7 cellular contexts compared by ENCODE assay signal in genomic region chr1:1080122-1080753, GRCh38. TPM values are rescaled to one million over a fixed set of nuclear protein-coding genes. Genes with fewer than 3 reads are reported as not detected.
A peak's percentile ranks its signal among the peaks of the same experiment; 100 is the strongest.
DNase-seq lines count a peak whose midpoint lies in the region; ATAC-seq and TF ChIP-seq lines count a peak whose summit lies in the region.

No MANE protein-coding gene starts in this region.

- no peak overlapping the region for H3K4me3 Mint-ChIP-seq in activated CD8-positive, alpha-beta T cell treated with anti-CD3 and anti-CD28 coated beads, Interleukin-2, amount 10 ng/mL, durations not matched to agents 7 days and 5 days

- H4K20me1 ChIP-seq in KMS-11 (ENCODE audit: insufficient read depth): no peaks in the 10 kb centered on the region

- H3K23ac ChIP-seq in trophoblast cell (ENCODE audit: low read length): no peak overlapping the region

- H2AK5ac ChIP-seq in trophoblast cell (ENCODE audit: low read length): peak overlapping the region; percentile 99

- H3K9ac ChIP-seq in KMS-11 (no peak overlapping the region; the same call in 1 of the 2 replicates), trophoblast cell (ENCODE audit: low read length) (no peak overlapping the region)

- no peaks in the 10 kb centered on the region for H3K9me3 Mint-ChIP-seq in activated CD8-positive, alpha-beta T cell treated with anti-CD3 and anti-CD28 coated beads, Interleukin-2, amount 10 ng/mL, durations not matched to agents 7 days and 5 days (ENCODE audit: insufficient read depth)

- H3K14ac ChIP-seq in trophoblast cell (ENCODE audit: low read length): peak overlapping the region; percentile 98

- WGBS in trophoblast cell (ENCODE audit: extremely low coverage, insufficient coverage, insufficient read length): no CpG with 5 or more reads among the region's 22 CpGs

- H4K12ac ChIP-seq in trophoblast cell (ENCODE audit: low read depth, low read length): peak overlapping the region; percentile 63

- peak overlapping the region; percentile 99 for H3K18ac ChIP-seq in trophoblast cell (ENCODE audit: low read length)

- peak overlapping the region; percentile 99 for H4K91ac ChIP-seq in trophoblast cell (ENCODE audit: low read depth, low read length)

- H3K4me3 ChIP-seq in KMS-11 (IDR thresholded peaks at IDR 0.05; ENCODE audit: insufficient read depth, low read depth, low read length) (no peak overlapping the region), trophoblast cell (ENCODE audit: low read depth, low read length) (peak overlapping the region; percentile 52)

- H3K79me1 ChIP-seq in trophoblast cell (ENCODE audit: low read length): peaks cover 18% of the 10 kb centered on the region

- H3K27me3 Mint-ChIP-seq in activated CD8-positive, alpha-beta T cell treated with anti-CD3 and anti-CD28 coated beads, Interleukin-2, amount 10 ng/mL, durations not matched to agents 7 days and 5 days (ENCODE audit: low read depth): no peaks in the 10 kb centered on the region

- H2BK5ac ChIP-seq in trophoblast cell (ENCODE audit: low read depth, low read length, poor library complexity): peak overlapping the region; percentile 98

- ATAC-seq in activated CD8-positive, alpha-beta T cell treated with anti-CD3 and anti-CD28 coated beads, Interleukin-2, amount 10 ng/mL, durations not matched to agents 7 days and 5 days: peak; percentile 35
- ATAC-seq in HG03571 (IDR thresholded peaks at IDR 0.05; ENCODE audit: unreplicated experiment): no peak
- no peak for ATAC-seq in HG02973 (IDR thresholded peaks at IDR 0.05; ENCODE audit: unreplicated experiment)

- no peak for TF ChIP-seq CTCF in KMS-11 (conservative IDR thresholded peaks at IDR 0.05; ENCODE audit: low read depth, low read length)

- H3K27ac Mint-ChIP-seq in activated CD8-positive, alpha-beta T cell treated with anti-CD3 and anti-CD28 coated beads, Interleukin-2, amount 10 ng/mL, durations not matched to agents 7 days and 5 days: no peak overlapping the region

- H3K36me3 ChIP-seq in KMS-11 (ENCODE audit: insufficient read depth) (no peaks in the 10 kb centered on the region), trophoblast cell (ENCODE audit: control insufficient read depth in 1 of 2, insufficient read depth in 2 of 2, low read length in 2 of 2) (peaks cover 3 to 14% of the 10 kb centered on the region in 2 experiments)

- H3K4me2 ChIP-seq in KMS-11 (peak overlapping the region; percentile 96), trophoblast cell (ENCODE audit: low read length) (peak overlapping the region; percentile 48)

- peak overlapping the region; percentile 96 for H2BK12ac ChIP-seq in trophoblast cell (ENCODE audit: low read length)

- H3K79me2 ChIP-seq in KMS-11 (ENCODE audit: insufficient read depth, low read depth) (no peaks in the 10 kb centered on the region), trophoblast cell (ENCODE audit: control insufficient read depth, insufficient read depth, low read length, poor library complexity) (peaks cover 10% of the 10 kb centered on the region)

- DNase-seq in GM04504 (ENCODE audit: low read depth) (peak; percentile 42), foreskin melanocyte (peak; percentile 11), trophoblast cell (peak in 1 of 2 donors; percentile 60)
- DNase-seq in activated CD8-positive, alpha-beta T cell treated with anti-CD3 and anti-CD28 coated beads, Interleukin-2, amount 10 ng/mL, durations not matched to agents 7 days and 5 days: no peak

- H3K4me1 Mint-ChIP-seq in activated CD8-positive, alpha-beta T cell treated with anti-CD3 and anti-CD28 coated beads, Interleukin-2, amount 10 ng/mL, durations not matched to agents 7 days and 5 days (ENCODE audit: low read depth): peaks cover 5% of the 10 kb centered on the region

- no peak overlapping the region for H3K27ac ChIP-seq in KMS-11
- H3K27ac ChIP-seq in trophoblast cell (ENCODE audit: low read depth, low read length): peak overlapping the region; percentile 100

- H3K4ac ChIP-seq in trophoblast cell (ENCODE audit: low read depth, low read length): peak overlapping the region; percentile 81

- peak overlapping the region; percentile 98 for H2BK120ac ChIP-seq in trophoblast cell (ENCODE audit: insufficient read depth, low read length, poor library complexity)

- H3K4me1 ChIP-seq in KMS-11 (ENCODE audit: low read depth, poor library complexity, severe bottlenecking) (peaks cover 12% of the 10 kb centered on the region), trophoblast cell (ENCODE audit: control insufficient read depth in 1 of 2, insufficient read depth in 2 of 2, low read length in 2 of 2) (peaks cover 14 to 15% of the 10 kb centered on the region in 2 experiments)

- no peaks in the 10 kb centered on the region for H3K36me3 Mint-ChIP-seq in activated CD8-positive, alpha-beta T cell treated with anti-CD3 and anti-CD28 coated beads, Interleukin-2, amount 10 ng/mL, durations not matched to agents 7 days and 5 days (ENCODE audit: low read depth)

- peak overlapping the region; percentile 42; the same call in 1 of the 2 replicates for H2AFZ ChIP-seq in KMS-11 (ENCODE audit: low read depth)
- H2AFZ ChIP-seq in trophoblast cell (ENCODE audit: insufficient read depth, low read length, poor library complexity): peak overlapping the region; percentile 82

- CTCF ChIA-PET in activated CD8-positive, alpha-beta T cell treated with anti-CD3 and anti-CD28 coated beads, Interleukin-2, amount 10 ng/mL, durations not matched to agents 7 days and 5 days (lab: Charles Lee): interaction anchor here (1.1 to 1.3 kb wide), 2 partner anchors 16 to 211 kb away, joined by 3 to 4 read pairs; no protein-coding TSS in a partner anchor

- peak overlapping the region; percentile 88 for H4K8ac ChIP-seq in trophoblast cell (ENCODE audit: low read depth, low read length)

- no peaks in the 10 kb centered on the region for H3K9me3 ChIP-seq in trophoblast cell (ENCODE audit: insufficient read depth, low read depth, low read length)

- POLR2A ChIA-PET in activated CD8-positive, alpha-beta T cell treated with anti-CD3 and anti-CD28 coated beads, Interleukin-2, amount 10 ng/mL, durations not matched to agents 7 days and 5 days (lab: Charles Lee): no interaction called here

- H3K27me3 ChIP-seq in KMS-11 (ENCODE audit: insufficient read depth, low read depth) (peaks cover 3% of the 10 kb centered on the region), trophoblast cell (ENCODE audit: insufficient read depth, low read length) (no peaks in the 10 kb centered on the region)

RNA-seq across cellular contexts. Expression of gene RNF223, which starts 6.1 kb away (rescaled TPM):
- not detected for total RNA-seq in activated CD8-positive, alpha-beta T cell treated with anti-CD3 and anti-CD28 coated beads, Interleukin-2, amount 10 ng/mL, durations not matched to agents 7 days and 5 days
- polyA plus RNA-seq in trophoblast cell (2013): 3.2 and 3.4 TPM in 2 replicates

RNA-seq across cellular contexts. Expression of gene C1orf159, which starts 35.7 kb away (rescaled TPM):
- total RNA-seq in activated CD8-positive, alpha-beta T cell treated with anti-CD3 and anti-CD28 coated beads, Interleukin-2, amount 10 ng/mL, durations not matched to agents 7 days and 5 days: 10 to 100 TPM; 24.5 to 26.8 TPM
- 12.1 and 12.5 TPM in 2 replicates for polyA plus RNA-seq in trophoblast cell (2013)
